Comparison of ENCODE assay signal across 23 cellular contexts in the genomic region with DNA sequence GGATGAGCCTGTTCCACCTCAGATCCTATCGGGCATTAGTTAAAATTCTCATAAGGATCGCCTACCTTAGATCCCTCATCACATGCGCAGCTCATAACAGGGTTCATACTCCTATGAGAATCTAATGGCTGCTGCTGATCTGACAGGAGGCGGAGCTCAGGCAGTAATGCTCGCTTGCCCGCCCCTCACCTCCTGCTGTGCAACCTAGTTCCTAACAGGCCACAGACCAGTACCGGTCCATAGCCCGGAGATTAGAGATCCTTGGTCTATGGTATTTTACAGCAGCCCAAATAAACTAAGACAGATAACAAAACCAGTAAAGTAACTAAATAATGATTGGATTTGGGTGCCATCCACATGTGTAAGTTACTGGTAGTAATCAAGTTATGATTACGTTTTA. TPM values are rescaled to one million over a fixed set of nuclear protein-coding genes. Genes with fewer than 3 reads are reported as not detected.
DNase-seq lines count a peak whose midpoint lies in the region; ATAC-seq, FAIRE-seq and TF ChIP-seq lines count a peak whose summit lies in the region.
"Had no signal": no experiment of that assay in that cellular context is flagged by ENCODE, and none has a peak within 500 bp of the region (broad histone marks: within the 10 kb centered on the region; RNA-seq: fewer than 3 reads in every experiment).

No MANE protein-coding gene starts in this region.

- CTCF ChIA-PET in WTC11 (lab: Charles Lee): no interaction called here

- peak overlapping the region; percentile 41 for H3K27ac Mint-ChIP-seq in activated naive CD8-positive, alpha-beta T cell
- H3K27ac Mint-ChIP-seq in activated naive CD8-positive, alpha-beta T cell treated with anti-CD3 and anti-CD28 coated beads, Interleukin-2, amount 50 U/mL, for 24 hours: no peak overlapping the region
- H3K27ac Mint-ChIP-seq in WTC11: no peak overlapping the region

- FAIRE-seq in kidney (lab: Jason Lieb, UNC): no peak
- FAIRE-seq: GM12878, RCC 7860 had no signal

- no peak for TF ChIP-seq CTCF in WTC11 (IDR thresholded peaks at IDR 0.05)
- TF ChIP-seq CTCF in kidney (IDR thresholded peaks at IDR 0.05; ENCODE audit: borderline replicate concordance, extremely low read depth, insufficient read depth): no peak

- intact Hi-C loops in kidney (cut with DNase I): no loop called here

- no peak overlapping the region for H4K8ac ChIP-seq in mesendoderm (ENCODE audit: low read depth, low read length)

- H2BK15ac ChIP-seq in mesendoderm (replicated peaks; ENCODE audit: low read depth): no peak overlapping the region

- peaks cover 80% of the 10 kb centered on the region for H3K79me2 ChIP-seq in mesendoderm (ENCODE audit: control insufficient read depth, insufficient read depth, low read length)

- H3K27me3 Mint-ChIP-seq in activated naive CD8-positive, alpha-beta T cell: no peaks in the 10 kb centered on the region
- H3K27me3 Mint-ChIP-seq in activated naive CD8-positive, alpha-beta T cell treated with anti-CD3 and anti-CD28 coated beads, Interleukin-2, amount 50 U/mL, for 24 hours: no peaks in the 10 kb centered on the region
- H3K27me3 Mint-ChIP-seq in WTC11 (ENCODE audit: low read depth): no peaks in the 10 kb centered on the region
- H3K27me3 Mint-ChIP-seq: IgD-negative memory B cell had no signal

- no peak overlapping the region for H2BK5ac ChIP-seq in mesendoderm (ENCODE audit: low read length)

- no peak overlapping the region for H3K4me3 Mint-ChIP-seq in activated naive CD8-positive, alpha-beta T cell
- H3K4me3 Mint-ChIP-seq in activated naive CD8-positive, alpha-beta T cell treated with anti-CD3 and anti-CD28 coated beads, Interleukin-2, amount 50 U/mL, for 24 hours: no peak overlapping the region
- H3K4me3 Mint-ChIP-seq in WTC11: no peak overlapping the region

- no peaks in the 10 kb centered on the region for H3K9me3 Mint-ChIP-seq in activated naive CD8-positive, alpha-beta T cell (ENCODE audit: low read depth)
- peaks cover 3% of the 10 kb centered on the region for H3K9me3 Mint-ChIP-seq in activated naive CD8-positive, alpha-beta T cell treated with anti-CD3 and anti-CD28 coated beads, Interleukin-2, amount 50 U/mL, for 24 hours
- H3K9me3 Mint-ChIP-seq in WTC11: no peaks in the 10 kb centered on the region
- H3K9me3 Mint-ChIP-seq: IgD-negative memory B cell had no signal

- peaks cover 2% of the 10 kb centered on the region for H3K36me3 Mint-ChIP-seq in activated naive CD8-positive, alpha-beta T cell
- peaks cover 38% of the 10 kb centered on the region for H3K36me3 Mint-ChIP-seq in activated naive CD8-positive, alpha-beta T cell treated with anti-CD3 and anti-CD28 coated beads, Interleukin-2, amount 50 U/mL, for 24 hours (ENCODE audit: low read depth)
- peaks cover 8% of the 10 kb centered on the region for H3K36me3 Mint-ChIP-seq in WTC11

- DNase-seq in activated naive CD8-positive, alpha-beta T cell treated with anti-CD3 and anti-CD28 coated beads, Interleukin-2, amount 50 U/mL, for 24 hours: no peak
- peak; percentile 39 for DNase-seq in H7
- DNase-seq in WTC11 (ENCODE audit: low spot score): peak; percentile 69
- DNase-seq in mesendoderm: peak; percentile 53
- no peak for DNase-seq in kidney glomerular epithelial cell (lab: John Stamatoyannopoulos, UW)
- no peak for DNase-seq in kidney
- DNase-seq: DMS53, GDM1, NCI-H1092, NCI-H1417 treated with DMSO at 0.1 percent for 48 hours, NCI-H1694 treated with DMSO at 0.1 percent for 48 hours, NCI-H2081, NCI-H226, NCI-H510A, NCI-H69, OCI-M1, SK-N-SH, SW 1271 had no signal

- H3K9me3 ChIP-seq in kidney (ENCODE audit: control insufficient read depth in 1 of 2, low read length in 2 of 2): no peaks in the 10 kb centered on the region
- H3K9me3 ChIP-seq: SK-N-SH had no signal

- no peak overlapping the region for H2BK120ac ChIP-seq in mesendoderm (ENCODE audit: low read depth, low read length)

- no peak overlapping the region for H3K56ac ChIP-seq in mesendoderm (ENCODE audit: low read length)

- H3K4me2 ChIP-seq in mesendoderm (ENCODE audit: low read length): no peak overlapping the region
- H3K4me2 ChIP-seq: SK-N-SH had no signal

- H3K27ac ChIP-seq in mesendoderm (ENCODE audit: low read depth, low read length) (no peak overlapping the region), kidney (ENCODE audit: low read depth in 2 of 2, low read length in 2 of 2) (no peak overlapping the region)

- H3K36me3 ChIP-seq in H7 (replicated peaks; ENCODE audit: control insufficient read depth, insufficient read depth, low read length) (no peaks in the 10 kb centered on the region), mesendoderm (ENCODE audit: control insufficient read depth, insufficient read depth, low read length) (peaks cover 2% of the 10 kb centered on the region), kidney (ENCODE audit: control insufficient read depth in 1 of 2, insufficient read depth in 2 of 2, low read length in 2 of 2) (no peaks in the 10 kb centered on the region)

- H3K9ac ChIP-seq in mesendoderm (ENCODE audit: low read length): no peak overlapping the region
- H3K9ac ChIP-seq in kidney (ENCODE audit: low read length in 2 of 2): no peak overlapping the region
- H3K9ac ChIP-seq: SK-N-SH had no signal

- H2AK5ac ChIP-seq in mesendoderm (ENCODE audit: low read length): no peak overlapping the region

- no peak overlapping the region for H3K4ac ChIP-seq in mesendoderm (ENCODE audit: low read depth, low read length)

- no peak overlapping the region for H3K18ac ChIP-seq in mesendoderm (ENCODE audit: low read length)

- POLR2A ChIA-PET in WTC11 (lab: Charles Lee): no interaction called here

- ATAC-seq in activated naive CD8-positive, alpha-beta T cell treated with anti-CD3 and anti-CD28 coated beads, Interleukin-2, amount 50 U/mL, for 24 hours: no peak
- ATAC-seq in WTC11: peak; percentile 70
- ATAC-seq in HG02840 (IDR thresholded peaks at IDR 0.05; ENCODE audit: low FRiP score, unreplicated experiment): no peak
- ATAC-seq: GM12878 had no signal

- no peak overlapping the region for H4K5ac ChIP-seq in mesendoderm (ENCODE audit: low read length)

- WGBS in mesendoderm (ENCODE audit: extremely low coverage, insufficient coverage, low lambda C conversion rate): no CpG with 5 or more reads among the region's 9 CpGs

- peaks cover 8% of the 10 kb centered on the region for H3K79me1 ChIP-seq in mesendoderm (ENCODE audit: low read length)

- H3K4me1 ChIP-seq in mesendoderm (ENCODE audit: control insufficient read depth, low read depth, low read length): peaks cover 4% of the 10 kb centered on the region
- H3K4me1 ChIP-seq in kidney (ENCODE audit: control insufficient read depth in 1 of 2, insufficient read depth in 1 of 2, low read depth in 1 of 2, low read length in 2 of 2): peaks cover 6 to 17% of the 10 kb centered on the region in 2 donors

- H3K4me3 ChIP-seq in H7 (ENCODE audit: insufficient read depth, low read depth, low read length) (no peak overlapping the region), mesendoderm (ENCODE audit: low read length) (no peak overlapping the region), kidney (ENCODE audit: low read length in 2 of 2) (no peak overlapping the region)
- H3K4me3 ChIP-seq: GM12878 had no signal

- H3K23ac ChIP-seq in mesendoderm (ENCODE audit: low read length): no peak overlapping the region

- H3K27me3 ChIP-seq in H7 (ENCODE audit: control insufficient read depth, insufficient read depth, low read length) (no peaks in the 10 kb centered on the region), mesendoderm (ENCODE audit: insufficient read depth, low read length, poor library complexity) (no peaks in the 10 kb centered on the region)

- peaks cover 39% of the 10 kb centered on the region for H3K4me1 Mint-ChIP-seq in activated naive CD8-positive, alpha-beta T cell (ENCODE audit: low read depth)
- H3K4me1 Mint-ChIP-seq in activated naive CD8-positive, alpha-beta T cell treated with anti-CD3 and anti-CD28 coated beads, Interleukin-2, amount 50 U/mL, for 24 hours: peaks cover 48% of the 10 kb centered on the region
- peaks cover 2% of the 10 kb centered on the region; the same call in 1 of the 2 replicates for H3K4me1 Mint-ChIP-seq in WTC11

TF ChIP-seq in WTC11, 78 proteins besides CTCF, POLR2A, EP300 and RAD21 (continues in another document):
- TF ChIP-seq, protein P1, sequence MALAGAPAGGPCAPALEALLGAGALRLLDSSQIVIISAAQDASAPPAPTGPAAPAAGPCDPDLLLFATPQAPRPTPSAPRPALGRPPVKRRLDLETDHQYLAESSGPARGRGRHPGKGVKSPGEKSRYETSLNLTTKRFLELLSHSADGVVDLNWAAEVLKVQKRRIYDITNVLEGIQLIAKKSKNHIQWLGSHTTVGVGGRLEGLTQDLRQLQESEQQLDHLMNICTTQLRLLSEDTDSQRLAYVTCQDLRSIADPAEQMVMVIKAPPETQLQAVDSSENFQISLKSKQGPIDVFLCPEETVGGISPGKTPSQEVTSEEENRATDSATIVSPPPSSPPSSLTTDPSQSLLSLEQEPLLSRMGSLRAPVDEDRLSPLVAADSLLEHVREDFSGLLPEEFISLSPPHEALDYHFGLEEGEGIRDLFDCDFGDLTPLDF (CRISPR knock-in tag; IDR thresholded peaks at IDR 0.05): no peak
- TF ChIP-seq TCF7 (CRISPR knock-in tag; IDR thresholded peaks at IDR 0.05; ENCODE audit: low read depth) (no peak), GRHL2 (CRISPR knock-in tag; IDR thresholded peaks at IDR 0.05; ENCODE audit: insufficient replicate concordance, severe bottlenecking) (no peak), GABPB1 (CRISPR knock-in tag; IDR thresholded peaks at IDR 0.05) (no peak)
- TF ChIP-seq, protein P2, sequence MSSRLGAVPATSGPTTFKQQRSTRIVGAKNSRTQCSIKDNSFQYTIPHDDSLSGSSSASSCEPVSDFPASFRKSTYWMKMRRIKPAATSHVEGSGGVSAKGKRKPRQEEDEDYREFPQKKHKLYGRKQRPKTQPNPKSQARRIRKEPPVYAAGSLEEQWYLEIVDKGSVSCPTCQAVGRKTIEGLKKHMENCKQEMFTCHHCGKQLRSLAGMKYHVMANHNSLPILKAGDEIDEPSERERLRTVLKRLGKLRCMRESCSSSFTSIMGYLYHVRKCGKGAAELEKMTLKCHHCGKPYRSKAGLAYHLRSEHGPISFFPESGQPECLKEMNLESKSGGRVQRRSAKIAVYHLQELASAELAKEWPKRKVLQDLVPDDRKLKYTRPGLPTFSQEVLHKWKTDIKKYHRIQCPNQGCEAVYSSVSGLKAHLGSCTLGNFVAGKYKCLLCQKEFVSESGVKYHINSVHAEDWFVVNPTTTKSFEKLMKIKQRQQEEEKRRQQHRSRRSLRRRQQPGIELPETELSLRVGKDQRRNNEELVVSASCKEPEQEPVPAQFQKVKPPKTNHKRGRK (CRISPR knock-in tag; IDR thresholded peaks at IDR 0.05; ENCODE audit: borderline replicate concordance): no peak

RNA-seq across cellular contexts. Expression of a gene that starts 17.5 kb away (rescaled TPM):
- 72.9 and 87.0 TPM in 2 replicates for total RNA-seq in H7 (2014; rRNA removed; shearing (Covaris generic))
- total RNA-seq in WTC11 (2021) (88.7 to 101 TPM (median 95.4 TPM) in 3 replicates), kidney (118 TPM)
- 85.3 TPM for polyA plus RNA-seq in mesendoderm (2013, experiment 1 of 2)
- 85.6 TPM for polyA plus RNA-seq in mesendoderm (2013, experiment 2 of 2)
- polyA plus RNA-seq in kidney (ENCODE audit: insufficient read depth, low read depth, low replicate concordance): 38.5 TPM

Comparison
In these comparisons a context has a peak if more than half of its experiments do, and no peak if none do; other contexts are left out.
1. DNase-seq: peak in H7 (single experiment), WTC11 (single experiment) and mesendoderm (single experiment); none in activated naive CD8-positive, alpha-beta T cell treated with anti-CD3 and anti-CD28 coated beads, Interleukin-2, amount 50 U/mL, for 24 hours (single experiment), kidney glomerular epithelial cell (single experiment) and kidney (single experiment).